ENCODE assay signal across 9 cellular contexts in genomic region chr6:72218125-72218524, GRCh38.
DNase-seq lines count a peak whose midpoint lies in the region; TF ChIP-seq lines count a peak whose summit lies in the region.
"Had no signal": no experiment of that assay in that cellular context is flagged by ENCODE, and none has a peak within 500 bp of the region (broad histone marks: within the 10 kb centered on the region; RNA-seq: fewer than 3 reads in every experiment).

No MANE protein-coding gene starts in this region.

- H3K27me3 Mint-ChIP-seq in endodermal cell (ENCODE audit: insufficient read depth): no peaks in the 10 kb centered on the region

- no peaks in the 10 kb centered on the region for H3K4me1 Mint-ChIP-seq in endodermal cell

- no peak overlapping the region for H3K27ac ChIP-seq in endodermal cell (ENCODE audit: low read depth, low read length)
- H3K27ac ChIP-seq: skin epidermis had no signal

- no peak overlapping the region for H3K4me3 Mint-ChIP-seq in endodermal cell

- DNase-seq in NCI-H510A treated with DMSO at 0.1 percent for 48 hours (lab: John Stamatoyannopoulos, UW) (peak; percentile 10), NCI-H510A (lab: John Stamatoyannopoulos, UW) (no peak), HAP-1 (ENCODE audit: low spot score in 2 of 2) (peak; percentile 21 to 54), NCI-H226 (peak; percentile 2), endodermal cell (peak; percentile 91), renal cortical epithelial cell (ENCODE audit: low read depth) (peak; percentile 50)
- no peak for DNase-seq in stimulated activated CD4-positive, alpha-beta T cell treated with anti-CD3 and anti-CD28 coated beads, Interleukin-12 subunit alpha, Interleukin-12 subunit beta, amount 100 ng/mL, for 4 hours
- DNase-seq in activated naive CD4-positive, alpha-beta T cell treated with anti-CD3 and anti-CD28 coated beads, Interleukin-2, amount 50 U/mL, for 16 hours: no peak

- no peaks in the 10 kb centered on the region for H3K36me3 ChIP-seq in HAP-1 (replicated peaks)
- no peaks in the 10 kb centered on the region for H3K36me3 ChIP-seq in endodermal cell (ENCODE audit: control insufficient read depth, insufficient read depth, low read length)

- H3K4me3 ChIP-seq in HAP-1 (no peak overlapping the region), endodermal cell (ENCODE audit: low read length) (no peak overlapping the region)
- H3K4me3 ChIP-seq: skin epidermis had no signal

- TF ChIP-seq CTCF in endodermal cell (conservative IDR thresholded peaks at IDR 0.05): peak; percentile 80

- H3K36me3 Mint-ChIP-seq in endodermal cell (ENCODE audit: low read depth): no peaks in the 10 kb centered on the region

- WGBS in endodermal cell (ENCODE audit: insufficient coverage in 1 of 2, insufficient read length in 1 of 2), 2 experiments: 16 to 27% methylated on average over 2 of the region's 2 CpGs

- no peak overlapping the region for H3K9ac ChIP-seq in endodermal cell (ENCODE audit: extremely low read depth, low read length, poor library complexity, severe bottlenecking)

- H3K9me3 ChIP-seq in HAP-1 (no peaks in the 10 kb centered on the region), endodermal cell (ENCODE audit: control insufficient read depth, low read length) (no peaks in the 10 kb centered on the region)

- no peaks in the 10 kb centered on the region for H3K4me1 ChIP-seq in HAP-1
- H3K4me1 ChIP-seq in endodermal cell (ENCODE audit: control insufficient read depth, insufficient read depth, low read length): no peaks in the 10 kb centered on the region

- no peaks in the 10 kb centered on the region for H3K9me3 Mint-ChIP-seq in endodermal cell

- in situ Hi-C loops in HAP-1 (cut with MboI; ENCODE audit: low sequenced_read_pairs): no loop called here

- no peak overlapping the region for H3K27ac Mint-ChIP-seq in endodermal cell

- no peaks in the 10 kb centered on the region for H3K27me3 ChIP-seq in HAP-1 (ENCODE audit: low read depth)
- H3K27me3 ChIP-seq in endodermal cell (ENCODE audit: control insufficient read depth, insufficient read depth, low read length, poor library complexity, severe bottlenecking): no peaks in the 10 kb centered on the region

Comparison
In these comparisons a context has a peak if more than half of its experiments do, and no peak if none do; other contexts are left out.
1. DNase-seq: peak in NCI-H510A treated with DMSO at 0.1 percent for 48 hours (single experiment), HAP-1 (2 of 2), NCI-H226 (single experiment), endodermal cell (single experiment) and renal cortical epithelial cell (single experiment); none in NCI-H510A (single experiment), stimulated activated CD4-positive, alpha-beta T cell treated with anti-CD3 and anti-CD28 coated beads, Interleukin-12 subunit alpha, Interleukin-12 subunit beta, amount 100 ng/mL, for 4 hours (single experiment) and activated naive CD4-positive, alpha-beta T cell treated with anti-CD3 and anti-CD28 coated beads, Interleukin-2, amount 50 U/mL, for 16 hours (single experiment).